ENCODE assay signal across 17 cellular contexts in the genomic region with DNA sequence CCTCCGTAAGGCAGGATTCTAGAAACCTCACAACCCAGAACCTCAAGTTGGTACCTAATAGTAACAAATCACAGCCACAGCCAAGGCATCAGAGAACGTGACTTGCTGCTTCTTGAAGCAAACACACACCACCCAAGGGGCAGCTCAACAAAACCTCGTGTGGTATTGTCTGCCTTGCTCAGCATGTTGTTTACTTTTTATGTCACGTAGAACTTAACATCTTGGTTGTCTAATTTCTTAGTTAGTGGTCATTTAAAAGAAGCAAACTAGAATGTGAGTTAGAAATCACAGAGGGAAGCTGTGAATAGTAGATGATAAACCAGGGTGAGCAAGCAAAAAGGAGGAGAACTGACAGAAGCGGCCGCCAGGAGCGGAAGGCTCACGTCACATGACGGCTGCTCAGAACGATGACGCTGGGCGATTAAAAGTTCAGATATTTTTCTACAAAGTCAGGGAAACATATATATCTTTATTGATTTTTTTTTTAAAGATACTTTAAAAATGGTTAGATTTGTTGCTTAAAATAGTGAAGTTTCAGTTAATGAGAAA. TPM values are rescaled to one million over a fixed set of nuclear protein-coding genes. Genes with fewer than 3 reads are reported as not detected.
A peak's percentile ranks its signal among the peaks of the same experiment; 100 is the strongest.
DNase-seq lines count a peak whose midpoint lies in the region; ATAC-seq, FAIRE-seq and TF ChIP-seq lines count a peak whose summit lies in the region.
"Had no signal": no experiment of that assay in that cellular context is flagged by ENCODE, and none has a peak within 500 bp of the region (broad histone marks: within the 10 kb centered on the region; RNA-seq: fewer than 3 reads in every experiment).

No MANE protein-coding gene starts in this region.

- no peaks in the 10 kb centered on the region for H4K20me1 ChIP-seq in neural progenitor cell (ENCODE audit: low read depth)

- CTCF ChIA-PET in A549 (lab: Yijun Ruan, JAX) (interaction anchor here (0.8 to 1.4 kb wide), 2 partner anchors 35 to 48 kb away, joined by 3 read pairs; no protein-coding TSS in a partner anchor), RWPE1 (lab: Yijun Ruan, JAX) (no interaction called here)

- H3K9me3 ChIP-seq in A549 (no peaks in the 10 kb centered on the region), HUES48 (ENCODE audit: control insufficient read depth, insufficient read depth, low read length) (no peaks in the 10 kb centered on the region), endodermal cell (ENCODE audit: control insufficient read depth, low read length) (no peaks in the 10 kb centered on the region), right lobe of liver (no peaks in the 10 kb centered on the region), neural progenitor cell (ENCODE audit: low read depth) (no peaks in the 10 kb centered on the region)

- H3K27me3 ChIP-seq in HUES48 (ENCODE audit: control insufficient read depth, insufficient read depth, low read length) (no peaks in the 10 kb centered on the region), endodermal cell (ENCODE audit: control insufficient read depth, insufficient read depth, low read length, poor library complexity, severe bottlenecking) (no peaks in the 10 kb centered on the region), right lobe of liver (no peaks in the 10 kb centered on the region), neural progenitor cell (no peaks in the 10 kb centered on the region)

- no peaks in the 10 kb centered on the region for H3K27me3 Mint-ChIP-seq in endodermal cell (ENCODE audit: insufficient read depth)
- no peaks in the 10 kb centered on the region for H3K27me3 Mint-ChIP-seq in neural progenitor cell (ENCODE audit: insufficient read depth, low read depth)

- ATAC-seq in A549 (peak; percentile 73 to 77; a peak in 4 of 6 replicates), right lobe of liver (peak in 3 of 4 donors; percentile 41 to 53 (median 45)), HG02610 (IDR thresholded peaks at IDR 0.05; ENCODE audit: unreplicated experiment) (no peak)
- ATAC-seq: K562 had no signal

- H3K4me1 ChIP-seq in A549 (no peaks in the 10 kb centered on the region), HUES48 (ENCODE audit: control insufficient read depth, insufficient read depth, low read length) (no peaks in the 10 kb centered on the region), endodermal cell (ENCODE audit: control insufficient read depth, insufficient read depth, low read length) (no peaks in the 10 kb centered on the region), right lobe of liver (no peaks in the 10 kb centered on the region), neural progenitor cell (no peaks in the 10 kb centered on the region)

- TF ChIP-seq RAD21 in A549 (conservative IDR thresholded peaks at IDR 0.05 in 1 of 2, IDR thresholded peaks at IDR 0.05 in 1 of 2) = no peak

- peak overlapping the region; percentile 24 for H3K27ac Mint-ChIP-seq in endodermal cell
- no peak overlapping the region for H3K27ac Mint-ChIP-seq in neural progenitor cell

- 61% methylated on average over 12 of the region's 12 CpGs for WGBS in A549 (ENCODE audit: missing lambda C conversion rate)
- 86 to 95% methylated on average over 4 to 11 of the region's 12 CpGs for WGBS in endodermal cell (ENCODE audit: insufficient coverage in 1 of 2, insufficient read length in 1 of 2), 2 experiments
- 82% methylated on average over 12 of the region's 12 CpGs for WGBS in right lobe of liver (ENCODE audit: insufficient coverage, low coverage, low lambda C conversion rate, missing lambda C conversion rate)

- H3K79me2 ChIP-seq in neural progenitor cell (ENCODE audit: low read depth) = peaks cover 4% of the 10 kb centered on the region

- no peak overlapping the region for H3K9ac ChIP-seq in HUES48 (ENCODE audit: low read depth, low read length)
- H3K9ac ChIP-seq in endodermal cell (ENCODE audit: extremely low read depth, low read length, poor library complexity, severe bottlenecking) = no peak overlapping the region
- H3K9ac ChIP-seq in neural progenitor cell = no peak overlapping the region

- no peaks in the 10 kb centered on the region for H3K9me3 Mint-ChIP-seq in endodermal cell
- H3K9me3 Mint-ChIP-seq in neural progenitor cell = no peaks in the 10 kb centered on the region

- H3K4me2 ChIP-seq in A549 (peak overlapping the region; percentile 49), neural progenitor cell (no peak overlapping the region)

- intact Hi-C loops in right lobe of liver (cut with DNase I) = no loop called here

- TF ChIP-seq EP300 in A549 (IDR thresholded peaks at IDR 0.05) = no peak

- H3K36me3 ChIP-seq in HUES48 (ENCODE audit: control insufficient read depth, insufficient read depth, low read length) (peaks cover 87% of the 10 kb centered on the region), endodermal cell (ENCODE audit: control insufficient read depth, insufficient read depth, low read length) (peaks cover 87% of the 10 kb centered on the region), right lobe of liver (peaks cover 0 to 75% (median 24%) of the 10 kb centered on the region in 4 donors), neural progenitor cell (peaks cover 51% of the 10 kb centered on the region)

- no peak for TF ChIP-seq CTCF in A549 (IDR thresholded peaks at IDR 0.05)
- no peak for TF ChIP-seq CTCF in endodermal cell (conservative IDR thresholded peaks at IDR 0.05)
- no peak for TF ChIP-seq CTCF in right lobe of liver (IDR thresholded peaks at IDR 0.05)
- TF ChIP-seq CTCF in RWPE1 (conservative IDR thresholded peaks at IDR 0.05; ENCODE audit: low read depth) = no peak
- no peak for TF ChIP-seq CTCF in neural progenitor cell (IDR thresholded peaks at IDR 0.05)

- H3K27ac ChIP-seq in A549 = peak overlapping the region; percentile 38 to 45; a peak in 4 of 6 replicates
- H3K27ac ChIP-seq in HUES48 (ENCODE audit: low read depth, low read length) = peak overlapping the region; percentile 8
- no peak overlapping the region for H3K27ac ChIP-seq in endodermal cell (ENCODE audit: low read depth, low read length)
- no peak overlapping the region for H3K27ac ChIP-seq in right lobe of liver
- H3K27ac ChIP-seq in RWPE1 = no peak overlapping the region
- H3K27ac ChIP-seq in neural progenitor cell = no peak overlapping the region
- H3K27ac ChIP-seq: C4-2B had no signal

- no peak overlapping the region for H2AFZ ChIP-seq in neural progenitor cell (replicated peaks)

- H3F3A ChIP-seq in neural progenitor cell (ENCODE audit: low read depth) = no peaks in the 10 kb centered on the region

- H3K36me3 Mint-ChIP-seq in endodermal cell (ENCODE audit: low read depth) (peaks cover 63% of the 10 kb centered on the region), neural progenitor cell (peaks cover 32% of the 10 kb centered on the region)

- H3K4me1 Mint-ChIP-seq in endodermal cell (no peaks in the 10 kb centered on the region), neural progenitor cell (no peaks in the 10 kb centered on the region)

- DNase-seq in A549 (ENCODE audit: low read depth in 1 of 2, low spot score in 1 of 2) (peak in 1 of 2 experiments; percentile 17), endodermal cell (no peak), right lobe of liver (no peak), RWPE1 (ENCODE audit: low spot score) (no peak), neural progenitor cell (ENCODE audit: low spot score) (no peak), retina (no peak)
- DNase-seq: 8988T, NCI-H1092, NCI-H146, NCI-H2029, NCI-H226, NCI-H510A treated with DMSO at 0.1 percent for 48 hours, NCI-H748 treated with DMSO at 0.1 percent for 48 hours had no signal

- no peak for FAIRE-seq in A549 (lab: Jason Lieb, UNC)
- FAIRE-seq: K562 had no signal

- POLR2A ChIA-PET in A549 (lab: Yijun Ruan, JAX) (no interaction called here), RWPE1 (lab: Yijun Ruan, JAX; ENCODE audit: low non-redundant PET) (no interaction called here)

- TF ChIP-seq POLR2A in A549 (IDR thresholded peaks at IDR 0.05; ENCODE audit: low read length) (no peak), right lobe of liver (IDR thresholded peaks at IDR 0.05) (no peak)

- no peak overlapping the region for H3K4me3 Mint-ChIP-seq in endodermal cell
- H3K4me3 Mint-ChIP-seq in neural progenitor cell = no peak overlapping the region

- H3K4me3 ChIP-seq in A549 (no peak overlapping the region), HUES48 (ENCODE audit: low read depth, low read length) (no peak overlapping the region), endodermal cell (ENCODE audit: low read length) (no peak overlapping the region), right lobe of liver (no peak overlapping the region), neural progenitor cell (no peak overlapping the region)
- H3K4me3 ChIP-seq: K562 had no signal

TF ChIP-seq in A549, 52 proteins besides CTCF, POLR2A, EP300 and RAD21:
- no peak for TF ChIP-seq CBX8 (IDR thresholded peaks at IDR 0.05)
- no peak for TF ChIP-seq TP53 (CRISPR knock-in tag; IDR thresholded peaks at IDR 0.05)
- peak; percentile 14; the same call in 1 of the 2 replicates for TF ChIP-seq USF2 (IDR thresholded peaks at IDR 0.05)

RNA-seq across cellular contexts. Expression of gene KIF25, which starts 51.5 kb away (rescaled TPM):
- polyA plus RNA-seq in A549 (2011; rRNA removed) (0.04 and 0.13 TPM in 2 replicates), A549 (2017; fragmentation: RNase III; extraction: RNeasy Plus Mini Kit Qiagen cat#74134 plus additional on column Dnase treatment) (0.06 to 0.49 TPM (median 0.15 TPM) in 3 replicates)
- 0.05 and 0.07 TPM in 2 replicates for polyA plus RNA-seq in A549 (2012; cell fraction: cytosol; rRNA removed)
- polyA plus RNA-seq in A549 (2012; cell fraction: nucleus; rRNA removed) = 0.16 and 0.24 TPM in 2 replicates
- polyA minus RNA-seq in A549 (2011; rRNA and poly(A)+ RNA removed) = not detected in 2 replicates
- total RNA-seq in endodermal cell (1 to 10 TPM in 1 of 2 donors, not detected in 1; 1.3 TPM), right lobe of liver (under 1 TPM in 1 of 6 experiments, not detected in 5; 0.15 TPM), neural progenitor cell (ENCODE audit: low replicate concordance) (1.2 and 1.5 TPM in 2 replicates)
- 0.53 TPM for polyA plus RNA-seq in endodermal cell (2013, experiment 1 of 2)
- polyA plus RNA-seq in endodermal cell (2013, experiment 2 of 2) = 0.79 TPM

Comparison
In these comparisons a context has a peak if more than half of its experiments do, and no peak if none do; other contexts are left out.
1. H3K27ac ChIP-seq: peak in A549 (2 of 2) and HUES48 (single experiment); none in endodermal cell (single experiment), right lobe of liver (0 of 3), RWPE1 (single experiment) and neural progenitor cell (single experiment).